In the genomic region with DNA sequence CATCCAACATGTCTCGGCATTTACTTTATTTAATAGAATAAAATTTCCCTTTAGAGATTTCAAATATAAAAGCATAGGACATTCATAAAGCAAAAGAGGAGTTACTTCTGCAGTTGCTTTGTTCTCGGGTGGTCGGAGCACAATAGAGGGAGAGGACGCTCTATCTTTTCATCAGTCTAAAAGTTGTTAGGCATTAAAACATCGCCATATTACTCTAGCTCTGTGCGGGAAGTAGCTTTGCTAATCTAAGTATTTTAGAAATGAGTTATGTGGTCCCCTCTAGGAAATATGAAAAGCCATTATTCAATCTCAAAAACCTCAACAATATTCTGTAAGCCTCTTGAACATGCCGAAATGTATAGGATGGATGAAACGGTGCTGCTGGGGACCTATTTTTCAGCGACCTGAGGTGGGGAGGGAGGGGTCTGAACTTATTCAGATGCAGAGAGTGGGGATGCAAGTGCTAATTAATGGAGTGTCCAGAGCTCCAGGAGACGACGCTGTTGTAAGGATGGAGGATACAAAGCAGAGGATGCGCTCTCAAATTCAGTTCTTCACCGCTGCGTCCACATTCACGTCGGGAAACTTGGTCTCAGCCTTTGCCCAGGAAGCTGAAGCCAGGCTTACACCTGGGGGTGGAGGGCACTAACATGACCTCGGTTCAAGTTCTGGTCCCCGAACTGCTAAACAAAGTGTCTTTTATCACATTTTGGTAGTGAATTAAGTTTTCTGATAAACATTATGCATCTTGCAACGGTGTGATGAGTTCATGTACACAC, we compare ENCODE assay signal across 8 cellular contexts. TPM values are rescaled to one million over a fixed set of nuclear protein-coding genes. Genes with fewer than 3 reads are reported as not detected.
DNase-seq lines count a peak whose midpoint lies in the region; ATAC-seq and TF ChIP-seq lines count a peak whose summit lies in the region.

No MANE protein-coding gene starts in this region.

- peaks cover 2% of the 10 kb centered on the region for H3K9me3 Mint-ChIP-seq in neural progenitor cell

- peak; percentile 21 for DNase-seq in ELR (ENCODE audit: low read depth)
- DNase-seq in NT2/D1 (ENCODE audit: low read depth, low spot score) = no peak
- no peak for DNase-seq in choroid plexus epithelial cell (ENCODE audit: low read depth)
- DNase-seq in neural progenitor cell (ENCODE audit: low spot score) = peak; percentile 49
- DNase-seq in islet precursor cell = no peak
- DNase-seq in HPDE6-E6E7 (ENCODE audit: extremely low spot score) = no peak

- no peaks in the 10 kb centered on the region for H3K79me2 ChIP-seq in neural progenitor cell (ENCODE audit: low read depth)

- H3K36me3 Mint-ChIP-seq in neural progenitor cell = no peaks in the 10 kb centered on the region

- no peak overlapping the region for H3K4me2 ChIP-seq in neural progenitor cell

- H3K4me3 Mint-ChIP-seq in neural progenitor cell = no peak overlapping the region

- peaks cover 10% of the 10 kb centered on the region for H3K4me1 Mint-ChIP-seq in neural progenitor cell

- H3K27ac ChIP-seq in neural progenitor cell = no peak overlapping the region

- no peak overlapping the region for H3K27ac Mint-ChIP-seq in neural progenitor cell

- H3K36me3 ChIP-seq in NT2/D1 (ENCODE audit: insufficient read depth, insufficient read length, low read length) (no peaks in the 10 kb centered on the region), neural progenitor cell (no peaks in the 10 kb centered on the region)

- H3K27me3 ChIP-seq in NT2/D1 (ENCODE audit: insufficient read depth, insufficient read length) (peaks cover 96% of the 10 kb centered on the region), neural progenitor cell (peaks cover 100% of the 10 kb centered on the region)

- H3K9me3 ChIP-seq in NT2/D1 (ENCODE audit: insufficient read depth, low read length) (no peaks in the 10 kb centered on the region), neural progenitor cell (ENCODE audit: low read depth) (no peaks in the 10 kb centered on the region)

- peaks cover 3% of the 10 kb centered on the region for H3K4me1 ChIP-seq in NT2/D1 (ENCODE audit: insufficient read depth, insufficient read length)
- peaks cover 16% of the 10 kb centered on the region for H3K4me1 ChIP-seq in neural progenitor cell

- no peak overlapping the region for H2AFZ ChIP-seq in neural progenitor cell (replicated peaks)

- peak; percentile 1 for ATAC-seq in HG02759 (IDR thresholded peaks at IDR 0.05; ENCODE audit: unreplicated experiment)
- no peak for ATAC-seq in GM18517 (IDR thresholded peaks at IDR 0.05; ENCODE audit: unreplicated experiment)

- H3K27me3 Mint-ChIP-seq in neural progenitor cell (ENCODE audit: insufficient read depth, low read depth) = peaks cover 69% of the 10 kb centered on the region

- H3K4me3 ChIP-seq in NT2/D1 (ENCODE audit: insufficient read length, low read depth) (peak overlapping the region; percentile 42), choroid plexus epithelial cell (ENCODE audit: low read depth, low read length) (peak overlapping the region; percentile 69), neural progenitor cell (no peak overlapping the region)

- no peak for TF ChIP-seq CTCF in choroid plexus epithelial cell (conservative IDR thresholded peaks at IDR 0.05; ENCODE audit: low read depth, low read length)
- no peak for TF ChIP-seq CTCF in neural progenitor cell (IDR thresholded peaks at IDR 0.05)

- peaks cover 53% of the 10 kb centered on the region for H3F3A ChIP-seq in neural progenitor cell (ENCODE audit: low read depth)

- H4K20me1 ChIP-seq in neural progenitor cell (ENCODE audit: low read depth) = peaks cover 80% of the 10 kb centered on the region

- no peak overlapping the region for H3K9ac ChIP-seq in NT2/D1 (ENCODE audit: insufficient read length, low read depth)
- H3K9ac ChIP-seq in neural progenitor cell = no peak overlapping the region

RNA-seq across cellular contexts. Expression of gene CDKN2C, which starts 6.3 kb away (rescaled TPM):
- 0.11 and 0.65 TPM in 2 replicates for total RNA-seq in neural progenitor cell (ENCODE audit: low replicate concordance)

RNA-seq across cellular contexts. Expression of gene FAF1, which starts 16.2 kb away (rescaled TPM):
- 78.0 and 103 TPM in 2 replicates for total RNA-seq in neural progenitor cell (ENCODE audit: low replicate concordance)

Comparison
In these comparisons a context has a peak if more than half of its experiments do, and no peak if none do; other contexts are left out.
1. DNase-seq: peak in ELR (single experiment) and neural progenitor cell (single experiment); none in NT2/D1 (single experiment), choroid plexus epithelial cell (single experiment), islet precursor cell (single experiment) and HPDE6-E6E7 (single experiment).